In genomic region chr9:97502984-97503861, GRCh38 we compare ENCODE assay signal across 10 cellular contexts. TPM values are rescaled to one million over a fixed set of nuclear protein-coding genes. Genes with fewer than 3 reads are reported as not detected.
DNase-seq lines count a peak whose midpoint lies in the region; ATAC-seq, FAIRE-seq and TF ChIP-seq lines count a peak whose summit lies in the region.
"Had no signal": no experiment of that assay in that cellular context is flagged by ENCODE, and none has a peak within 500 bp of the region (broad histone marks: within the 10 kb centered on the region; RNA-seq: fewer than 3 reads in every experiment).

No MANE protein-coding gene starts in this region.

- H3K4me3 ChIP-seq in vagina (peak overlapping the region; percentile 63 to 80), aorta (ENCODE audit: low read length in 2 of 2) (peak overlapping the region in 1 of 2 donors; percentile 100)

- 88 to 90% methylated on average over 17 of the region's 17 CpGs for WGBS in aorta, 2 donors

- H3K27ac Mint-ChIP-seq in stimulated activated naive CD8-positive, alpha-beta T cell treated with anti-CD3 and anti-CD28 coated beads, Interleukin-15, Interleukin-2, amounts not matched to agents 100 ng/mL and 50 ng/mL, for 24 hours = no peak overlapping the region
- no peak overlapping the region for H3K27ac Mint-ChIP-seq in chondrocyte (ENCODE audit: unreplicated experiment)
- no peak overlapping the region for H3K27ac Mint-ChIP-seq in mesothelial cell of epicardium

- no peak for ATAC-seq in stimulated activated naive CD8-positive, alpha-beta T cell treated with anti-CD3 and anti-CD28 coated beads, Interleukin-15, Interleukin-2, amounts not matched to agents 100 U/mL and 50 U/mL, for 24 hours
- no peak for ATAC-seq in aorta (ENCODE audit: low FRiP score)

- TF ChIP-seq CTCF in chondrocyte (IDR thresholded peaks at IDR 0.05) (peak; percentile 27), mesothelial cell of epicardium (IDR thresholded peaks at IDR 0.05; ENCODE audit: unreplicated experiment) (no peak), vagina (IDR thresholded peaks at IDR 0.05) (no peak)

- H3K27ac ChIP-seq in vagina (peak overlapping the region; percentile 97), aorta (ENCODE audit: low read depth in 1 of 2, low read length in 2 of 2) (peak overlapping the region in 1 of 2 donors; percentile 5)
- H3K27ac ChIP-seq: C4-2B had no signal

- TF ChIP-seq POLR2A in vagina (IDR thresholded peaks at IDR 0.05) = no peak
- no peak for TF ChIP-seq POLR2A in H54 (IDR thresholded peaks at IDR 0.05; ENCODE audit: low read depth, low read length)

- H3K4me1 ChIP-seq in vagina (peaks cover 38% of the 10 kb centered on the region), aorta (ENCODE audit: control insufficient read depth in 1 of 2, insufficient read depth in 2 of 2, low read length in 2 of 2) (peaks cover 0 to 5% of the 10 kb centered on the region in 2 donors)

- H3K4me1 Mint-ChIP-seq in stimulated activated naive CD8-positive, alpha-beta T cell treated with anti-CD3 and anti-CD28 coated beads, Interleukin-15, Interleukin-2, amounts not matched to agents 100 ng/mL and 50 ng/mL, for 24 hours (ENCODE audit: low read depth) = peaks cover 17% of the 10 kb centered on the region
- H3K4me1 Mint-ChIP-seq in chondrocyte (ENCODE audit: low read depth) = peaks cover 17% of the 10 kb centered on the region
- H3K4me1 Mint-ChIP-seq in mesothelial cell of epicardium = peaks cover 15% of the 10 kb centered on the region

- no peaks in the 10 kb centered on the region for H3K9me3 Mint-ChIP-seq in stimulated activated naive CD8-positive, alpha-beta T cell treated with anti-CD3 and anti-CD28 coated beads, Interleukin-15, Interleukin-2, amounts not matched to agents 100 ng/mL and 50 ng/mL, for 24 hours
- H3K9me3 Mint-ChIP-seq in chondrocyte (ENCODE audit: low read depth) = no peaks in the 10 kb centered on the region
- H3K9me3 Mint-ChIP-seq in mesothelial cell of epicardium = no peaks in the 10 kb centered on the region

- H3K27me3 Mint-ChIP-seq in stimulated activated naive CD8-positive, alpha-beta T cell treated with anti-CD3 and anti-CD28 coated beads, Interleukin-15, Interleukin-2, amounts not matched to agents 100 ng/mL and 50 ng/mL, for 24 hours = peaks cover 49% of the 10 kb centered on the region
- peaks cover 50% of the 10 kb centered on the region for H3K27me3 Mint-ChIP-seq in chondrocyte (ENCODE audit: low read depth)
- peaks cover 31% of the 10 kb centered on the region for H3K27me3 Mint-ChIP-seq in mesothelial cell of epicardium (ENCODE audit: low read depth)

- H3K4me3 Mint-ChIP-seq in stimulated activated naive CD8-positive, alpha-beta T cell treated with anti-CD3 and anti-CD28 coated beads, Interleukin-15, Interleukin-2, amounts not matched to agents 100 ng/mL and 50 ng/mL, for 24 hours = peak overlapping the region; percentile 66
- H3K4me3 Mint-ChIP-seq in chondrocyte (ENCODE audit: unreplicated experiment) (peak overlapping the region; percentile 67), mesothelial cell of epicardium (peak overlapping the region; percentile 67)

- FAIRE-seq in H54 (lab: Jason Lieb, UNC) = no peak

- H3K27me3 ChIP-seq in vagina (no peaks in the 10 kb centered on the region), aorta (ENCODE audit: control insufficient read depth in 1 of 2, insufficient read depth in 2 of 2, low read length in 1 of 2) (no peaks in the 10 kb centered on the region)

- H3K9me3 ChIP-seq in vagina (no peaks in the 10 kb centered on the region), aorta (ENCODE audit: control insufficient read depth, low read length) (no peaks in the 10 kb centered on the region)

- H3K36me3 ChIP-seq in vagina = no peaks in the 10 kb centered on the region
- no peaks in the 10 kb centered on the region for H3K36me3 ChIP-seq in aorta (ENCODE audit: control insufficient read depth in 1 of 2, insufficient read depth in 2 of 2, low read length in 1 of 2)

- no peaks in the 10 kb centered on the region for H3K36me3 Mint-ChIP-seq in stimulated activated naive CD8-positive, alpha-beta T cell treated with anti-CD3 and anti-CD28 coated beads, Interleukin-15, Interleukin-2, amounts not matched to agents 100 ng/mL and 50 ng/mL, for 24 hours (ENCODE audit: low read depth)
- H3K36me3 Mint-ChIP-seq in chondrocyte (ENCODE audit: low read depth) (peaks cover 3% of the 10 kb centered on the region), mesothelial cell of epicardium (no peaks in the 10 kb centered on the region)

- DNase-seq in stimulated activated naive CD8-positive, alpha-beta T cell treated with anti-CD3 and anti-CD28 coated beads, Interleukin-15, Interleukin-2, amounts not matched to agents 100 U/mL and 50 U/mL, for 24 hours = no peak
- no peak for DNase-seq in chondrocyte (ENCODE audit: low spot score)
- no peak for DNase-seq in mesothelial cell of epicardium (ENCODE audit: low spot score in 2 of 2, unreplicated experiment in 2 of 2)
- DNase-seq in vagina (ENCODE audit: extremely low spot score in 2 of 2) = no peak
- DNase-seq in putamen (ENCODE audit: low spot score) = no peak
- DNase-seq in aorta = no peak
- no peak for DNase-seq in H54 (ENCODE audit: insufficient read length, low spot score)
- DNase-seq: NCI-H1092 treated with DMSO at 0.1 percent for 48 hours had no signal

- intact Hi-C loops in vagina (cut with DNase I) = loop anchor here (5.0 to 10.0 kb wide), 2 partner anchors 59 to 92 kb away; no protein-coding TSS in a partner anchor
- intact Hi-C loops in aorta (cut with DNase I) = loop anchor here in 1 of 2 donors (10.0 kb wide), 1 partner anchor 92 kb away; no protein-coding TSS in a partner anchor

RNA-seq across cellular contexts. Expression of gene TMOD1, which starts 1.8 kb away (rescaled TPM):
- total RNA-seq in chondrocyte = 0.17 to 1.3 TPM (median 1.3 TPM) in 3 replicates
- total RNA-seq in mesothelial cell of epicardium = 0.49 to 0.66 TPM (median 0.59 TPM) in 3 replicates
- total RNA-seq in vagina = 21.1 TPM
- 10 to 100 TPM; 24.5 to 56.6 TPM for total RNA-seq in aorta
- 100 to 1,000 TPM in 1 of 2 donors, 10 to 100 TPM in 1; 26.2 to 102 TPM for polyA plus RNA-seq in aorta
